Comparison of ENCODE assay signal across 1 cellular context in the genomic region with DNA sequence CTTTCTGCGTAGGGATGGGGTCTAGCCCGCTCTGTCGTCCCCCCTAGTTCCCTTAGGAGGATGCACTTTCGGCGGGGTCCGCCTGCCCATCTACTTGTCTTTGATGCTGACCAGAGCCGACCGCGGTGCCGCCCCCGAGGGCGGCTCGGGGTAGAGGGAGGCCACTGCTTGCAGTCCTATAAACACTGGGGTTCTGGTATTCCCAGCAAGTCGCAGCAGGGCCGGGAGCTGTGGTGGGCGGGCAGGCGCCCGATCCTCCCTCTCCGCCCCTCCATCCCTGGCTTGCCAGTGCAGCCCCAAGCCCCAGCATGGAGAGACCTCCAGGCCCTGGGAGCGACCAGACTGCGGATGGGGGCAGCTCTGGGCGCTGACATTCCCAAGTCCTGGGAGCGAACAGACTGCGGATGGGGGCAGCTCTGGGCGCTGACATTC.
TF ChIP-seq lines count a peak whose summit lies in the region.

No MANE protein-coding gene starts in this region.

TF ChIP-seq in GM12878, 131 proteins besides CTCF, POLR2A, EP300 and RAD21:
- TF ChIP-seq RFX5 (IDR thresholded peaks at IDR 0.05; ENCODE audit: low read depth, low read length) = no peak
- TF ChIP-seq TAF1 (IDR thresholded peaks at IDR 0.05; ENCODE audit: borderline replicate concordance, low read depth, low read length) = no peak
- no peak for TF ChIP-seq IKZF1 (conservative IDR thresholded peaks at IDR 0.05)
- no peak for TF ChIP-seq ZNF384 (IDR thresholded peaks at IDR 0.05; ENCODE audit: borderline replicate concordance, low read depth, low read length)
- TF ChIP-seq BCLAF1 (IDR thresholded peaks at IDR 0.05) = no peak
- no peak for TF ChIP-seq ZNF207 (IDR thresholded peaks at IDR 0.05; ENCODE audit: borderline replicate concordance)
- no peak for TF ChIP-seq FOXK2 (IDR thresholded peaks at IDR 0.05)
- no peak for TF ChIP-seq CBX5 (IDR thresholded peaks at IDR 0.05; ENCODE audit: low read depth)
- TF ChIP-seq ATF7 (IDR thresholded peaks at IDR 0.05; ENCODE audit: low read depth) = no peak
- TF ChIP-seq WRNIP1 (IDR thresholded peaks at IDR 0.05; ENCODE audit: borderline replicate concordance, low read depth, low read length) = no peak
- TF ChIP-seq, protein P1, sequence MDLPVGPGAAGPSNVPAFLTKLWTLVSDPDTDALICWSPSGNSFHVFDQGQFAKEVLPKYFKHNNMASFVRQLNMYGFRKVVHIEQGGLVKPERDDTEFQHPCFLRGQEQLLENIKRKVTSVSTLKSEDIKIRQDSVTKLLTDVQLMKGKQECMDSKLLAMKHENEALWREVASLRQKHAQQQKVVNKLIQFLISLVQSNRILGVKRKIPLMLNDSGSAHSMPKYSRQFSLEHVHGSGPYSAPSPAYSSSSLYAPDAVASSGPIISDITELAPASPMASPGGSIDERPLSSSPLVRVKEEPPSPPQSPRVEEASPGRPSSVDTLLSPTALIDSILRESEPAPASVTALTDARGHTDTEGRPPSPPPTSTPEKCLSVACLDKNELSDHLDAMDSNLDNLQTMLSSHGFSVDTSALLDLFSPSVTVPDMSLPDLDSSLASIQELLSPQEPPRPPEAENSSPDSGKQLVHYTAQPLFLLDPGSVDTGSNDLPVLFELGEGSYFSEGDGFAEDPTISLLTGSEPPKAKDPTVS (IDR thresholded peaks at IDR 0.05; ENCODE audit: low read depth, low read length) = no peak
- no peak for TF ChIP-seq CHD4 (IDR thresholded peaks at IDR 0.05)
- TF ChIP-seq, protein P2, sequence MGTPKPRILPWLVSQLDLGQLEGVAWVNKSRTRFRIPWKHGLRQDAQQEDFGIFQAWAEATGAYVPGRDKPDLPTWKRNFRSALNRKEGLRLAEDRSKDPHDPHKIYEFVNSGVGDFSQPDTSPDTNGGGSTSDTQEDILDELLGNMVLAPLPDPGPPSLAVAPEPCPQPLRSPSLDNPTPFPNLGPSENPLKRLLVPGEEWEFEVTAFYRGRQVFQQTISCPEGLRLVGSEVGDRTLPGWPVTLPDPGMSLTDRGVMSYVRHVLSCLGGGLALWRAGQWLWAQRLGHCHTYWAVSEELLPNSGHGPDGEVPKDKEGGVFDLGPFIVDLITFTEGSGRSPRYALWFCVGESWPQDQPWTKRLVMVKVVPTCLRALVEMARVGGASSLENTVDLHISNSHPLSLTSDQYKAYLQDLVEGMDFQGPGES (IDR thresholded peaks at IDR 0.05) = no peak
- TF ChIP-seq STAT3 (IDR thresholded peaks at IDR 0.05; ENCODE audit: low read depth, low read length) = no peak
- no peak for TF ChIP-seq YY1 (IDR thresholded peaks at IDR 0.05; ENCODE audit: low read depth, low read length)
- no peak for TF ChIP-seq MXI1 (IDR thresholded peaks at IDR 0.05; ENCODE audit: low read depth, low read length)
- TF ChIP-seq, protein P3, sequence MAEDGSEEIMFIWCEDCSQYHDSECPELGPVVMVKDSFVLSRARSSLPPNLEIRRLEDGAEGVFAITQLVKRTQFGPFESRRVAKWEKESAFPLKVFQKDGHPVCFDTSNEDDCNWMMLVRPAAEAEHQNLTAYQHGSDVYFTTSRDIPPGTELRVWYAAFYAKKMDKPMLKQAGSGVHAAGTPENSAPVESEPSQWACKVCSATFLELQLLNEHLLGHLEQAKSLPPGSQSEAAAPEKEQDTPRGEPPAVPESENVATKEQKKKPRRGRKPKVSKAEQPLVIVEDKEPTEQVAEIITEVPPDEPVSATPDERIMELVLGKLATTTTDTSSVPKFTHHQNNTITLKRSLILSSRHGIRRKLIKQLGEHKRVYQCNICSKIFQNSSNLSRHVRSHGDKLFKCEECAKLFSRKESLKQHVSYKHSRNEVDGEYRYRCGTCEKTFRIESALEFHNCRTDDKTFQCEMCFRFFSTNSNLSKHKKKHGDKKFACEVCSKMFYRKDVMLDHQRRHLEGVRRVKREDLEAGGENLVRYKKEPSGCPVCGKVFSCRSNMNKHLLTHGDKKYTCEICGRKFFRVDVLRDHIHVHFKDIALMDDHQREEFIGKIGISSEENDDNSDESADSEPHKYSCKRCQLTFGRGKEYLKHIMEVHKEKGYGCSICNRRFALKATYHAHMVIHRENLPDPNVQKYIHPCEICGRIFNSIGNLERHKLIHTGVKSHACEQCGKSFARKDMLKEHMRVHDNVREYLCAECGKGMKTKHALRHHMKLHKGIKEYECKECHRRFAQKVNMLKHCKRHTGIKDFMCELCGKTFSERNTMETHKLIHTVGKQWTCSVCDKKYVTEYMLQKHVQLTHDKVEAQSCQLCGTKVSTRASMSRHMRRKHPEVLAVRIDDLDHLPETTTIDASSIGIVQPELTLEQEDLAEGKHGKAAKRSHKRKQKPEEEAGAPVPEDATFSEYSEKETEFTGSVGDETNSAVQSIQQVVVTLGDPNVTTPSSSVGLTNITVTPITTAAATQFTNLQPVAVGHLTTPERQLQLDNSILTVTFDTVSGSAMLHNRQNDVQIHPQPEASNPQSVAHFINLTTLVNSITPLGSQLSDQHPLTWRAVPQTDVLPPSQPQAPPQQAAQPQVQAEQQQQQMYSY (CRISPR knock-in tag; IDR thresholded peaks at IDR 0.05) = no peak
